2 cellular contexts compared by ENCODE assay signal in genomic region chr21:32226444-32226843, GRCh38.
TF ChIP-seq lines count a peak whose summit lies in the region.

No MANE protein-coding gene starts in this region.

TF ChIP-seq in A549, 52 proteins besides CTCF, POLR2A, EP300 and RAD21 (continued from another document):
- TF ChIP-seq KDM5A (IDR thresholded peaks at IDR 0.05) = no peak
- no peak for TF ChIP-seq HDAC2 (IDR thresholded peaks at IDR 0.05)
TF ChIP-seq in A549: peak in this region for 1.

TF ChIP-seq in IMR-90, 13 proteins besides CTCF, POLR2A, EP300 and RAD21 (continued from another document):
- TF ChIP-seq ELK1 (IDR thresholded peaks at IDR 0.05; ENCODE audit: borderline replicate concordance, low read depth, low read length) = no peak
- no peak for TF ChIP-seq RCOR1 (IDR thresholded peaks at IDR 0.05; ENCODE audit: insufficient replicate concordance, low read length)
- no peak for TF ChIP-seq MXI1 (IDR thresholded peaks at IDR 0.05; ENCODE audit: borderline replicate concordance, low read depth, low read length)
